12 cellular contexts compared by ENCODE assay signal in genomic region chr7:99125505-99125865, GRCh38. TPM values are rescaled to one million over a fixed set of nuclear protein-coding genes. Genes with fewer than 3 reads are reported as not detected.
DNase-seq lines count a peak whose midpoint lies in the region; ATAC-seq and TF ChIP-seq lines count a peak whose summit lies in the region.
"Had no signal": no experiment of that assay in that cellular context is flagged by ENCODE, and none has a peak within 500 bp of the region (broad histone marks: within the 10 kb centered on the region; RNA-seq: fewer than 3 reads in every experiment).

No MANE protein-coding gene starts in this region.

- no peaks in the 10 kb centered on the region for H3K23me2 ChIP-seq in H9 (ENCODE audit: insufficient read length, low read depth, low read length, poor library complexity, severe bottlenecking)

- H3K27me3 Mint-ChIP-seq in H9 (ENCODE audit: low read depth) = no peaks in the 10 kb centered on the region
- H3K27me3 Mint-ChIP-seq in activated CD4-positive, alpha-beta T cell treated with anti-CD3 and anti-CD28 coated beads, Interleukin-2, amount 10 ng/mL, durations not matched to agents 24 days and 14 days = no peaks in the 10 kb centered on the region
- H3K27me3 Mint-ChIP-seq: activated naive CD4-positive, alpha-beta T cell treated with anti-CD3 and anti-CD28 coated beads, Interleukin-2, amount 10 ng/mL, durations not matched to agents 7 days and 5 days had no signal

- H3K9me3 ChIP-seq in H9 (ENCODE audit: control insufficient read depth, low read depth, low read length) = no peaks in the 10 kb centered on the region
- H3K9me3 ChIP-seq in subcutaneous abdominal adipose tissue (ENCODE audit: control insufficient read depth in 5 of 5, low read length in 5 of 5) = no peaks in the 10 kb centered on the region

- H3K79me1 ChIP-seq in H9 (ENCODE audit: insufficient read depth, low read depth, low read length, poor library complexity, severe bottlenecking) = peaks cover 5% of the 10 kb centered on the region

- no CpG with 5 or more reads among the region's 4 CpGs for WGBS in H9 (ENCODE audit: extremely low coverage, insufficient read length, low lambda C conversion rate)

- no peak overlapping the region for H3K9ac ChIP-seq in H9 (ENCODE audit: extremely low read depth, insufficient read length, low read length)
- no peak overlapping the region for H3K9ac ChIP-seq in subcutaneous abdominal adipose tissue (ENCODE audit: low read length in 5 of 5)

- no peak overlapping the region for H2BK12ac ChIP-seq in H9 (ENCODE audit: insufficient read length, low read depth, low read length)

- H3K4me1 ChIP-seq in H9 (ENCODE audit: insufficient read depth, low read length) (peaks cover 8% of the 10 kb centered on the region; the same call in 1 of the 2 replicates), subcutaneous abdominal adipose tissue (ENCODE audit: control insufficient read depth in 5 of 5, insufficient read depth in 5 of 5, low read length in 5 of 5) (peaks cover 6 to 67% (median 61%) of the 10 kb centered on the region in 5 donors)

- no peak overlapping the region for H2BK120ac ChIP-seq in H9 (ENCODE audit: low read depth, low read length, poor library complexity, severe bottlenecking)

- H2AK5ac ChIP-seq in H9 (ENCODE audit: insufficient read length, low read length) = no peak overlapping the region

- H4K8ac ChIP-seq in H9 (replicated peaks; ENCODE audit: insufficient read length, low read depth, low read length) = no peak overlapping the region

- H3T11ph ChIP-seq in H9 (ENCODE audit: low read length) = no peak overlapping the region

- no peak overlapping the region for H3K23ac ChIP-seq in H9 (ENCODE audit: insufficient read length, low read depth, low read length)

- H4K91ac ChIP-seq in H9 (ENCODE audit: insufficient read length, low read depth, low read length) = no peak overlapping the region

- no peak overlapping the region for H3K4me3 ChIP-seq in subcutaneous abdominal adipose tissue (ENCODE audit: low read depth in 1 of 5, low read length in 5 of 5)

- H3K4me2 ChIP-seq in H9 (ENCODE audit: insufficient read depth, insufficient read length, low read length) = no peak overlapping the region

- H3K56ac ChIP-seq in H9 (ENCODE audit: insufficient read length, low read depth, low read length) = no peak overlapping the region

- peaks cover 18% of the 10 kb centered on the region; the same call in 1 of the 2 replicates for H3K79me2 ChIP-seq in H9 (ENCODE audit: insufficient read depth, low read length)

- no peak overlapping the region for H3K4ac ChIP-seq in H9 (ENCODE audit: low read depth, low read length)

- H2BK15ac ChIP-seq in H9 (ENCODE audit: low read depth, low read length) = no peak overlapping the region

- no peak for TF ChIP-seq CTCF in H9 (conservative IDR thresholded peaks at IDR 0.05)

- intact Hi-C loops in activated CD4-positive, alpha-beta T cell treated with anti-CD3 and anti-CD28 coated beads, Interleukin-2, amount 10 ng/mL, durations not matched to agents 24 days and 14 days (cut with micrococcal nuclease) = no loop called here

- no peaks in the 10 kb centered on the region for H3K9me3 Mint-ChIP-seq in H9
- no peaks in the 10 kb centered on the region for H3K9me3 Mint-ChIP-seq in activated CD4-positive, alpha-beta T cell treated with anti-CD3 and anti-CD28 coated beads, Interleukin-2, amount 10 ng/mL, durations not matched to agents 24 days and 14 days
- H3K9me3 Mint-ChIP-seq: activated naive CD4-positive, alpha-beta T cell treated with anti-CD3 and anti-CD28 coated beads, Interleukin-2, amount 10 ng/mL, durations not matched to agents 7 days and 5 days had no signal

- DNase-seq in H9 = no peak
- DNase-seq in NCI-H69 (lab: John Stamatoyannopoulos, UW) = peak; percentile 14
- no peak for DNase-seq in COLO829 (ENCODE audit: low spot score)
- no peak for DNase-seq in activated CD4-positive, alpha-beta T cell treated with anti-CD3 and anti-CD28 coated beads, Interleukin-2, amount 10 ng/mL, durations not matched to agents 24 days and 14 days
- DNase-seq: activated naive CD4-positive, alpha-beta T cell treated with anti-CD3 and anti-CD28 coated beads, Interleukin-2, amount 10 ng/mL, durations not matched to agents 7 days and 5 days; KBM-7; NCI-H1436; WERI-Rb-1 had no signal

- peaks cover 0 to 4% (median 4%) of the 10 kb centered on the region in 3 experiments; a peak in 4 of 7 replicates for H3K36me3 Mint-ChIP-seq in H9 (ENCODE audit: insufficient read depth in 1 of 3, low read depth in 3 of 3)
- peaks cover 7% of the 10 kb centered on the region for H3K36me3 Mint-ChIP-seq in activated CD4-positive, alpha-beta T cell treated with anti-CD3 and anti-CD28 coated beads, Interleukin-2, amount 10 ng/mL, durations not matched to agents 24 days and 14 days (ENCODE audit: low read depth)
- H3K36me3 Mint-ChIP-seq: CD14-positive monocyte had no signal

- H3K18ac ChIP-seq in H9 (ENCODE audit: insufficient read length, low read depth, low read length) = no peak overlapping the region

- H3K4me3 Mint-ChIP-seq in H9 = no peak overlapping the region
- H3K4me3 Mint-ChIP-seq in activated CD4-positive, alpha-beta T cell treated with anti-CD3 and anti-CD28 coated beads, Interleukin-2, amount 10 ng/mL, durations not matched to agents 24 days and 14 days = no peak overlapping the region
- H3K4me3 Mint-ChIP-seq: activated naive CD4-positive, alpha-beta T cell treated with anti-CD3 and anti-CD28 coated beads, Interleukin-2, amount 10 ng/mL, durations not matched to agents 7 days and 5 days; CD14-positive monocyte had no signal

- no peaks in the 10 kb centered on the region for H3K36me3 ChIP-seq in subcutaneous abdominal adipose tissue (ENCODE audit: control insufficient read depth in 5 of 5, insufficient read depth in 5 of 5, low read length in 5 of 5)
- H3K36me3 ChIP-seq: WERI-Rb-1 had no signal

- ATAC-seq in esophagus mucosa (peak; percentile 27), GM21717 (IDR thresholded peaks at IDR 0.05; ENCODE audit: unreplicated experiment) (no peak)

- H3K27ac ChIP-seq in H9 (ENCODE audit: insufficient read length, low read depth, low read length) (no peak overlapping the region), subcutaneous abdominal adipose tissue (ENCODE audit: low read depth, low read length) (peak overlapping the region; percentile 90)
- H3K27ac ChIP-seq: WERI-Rb-1 had no signal

- H2BK20ac ChIP-seq in H9 (ENCODE audit: low read depth, low read length, poor library complexity, severe bottlenecking) = no peak overlapping the region

- no peak overlapping the region for H4K5ac ChIP-seq in H9 (ENCODE audit: insufficient read length, low read depth, low read length)

- no peak overlapping the region for H2AFZ ChIP-seq in H9 (ENCODE audit: low read length)

- no peak overlapping the region for H2BK5ac ChIP-seq in H9 (ENCODE audit: insufficient read length, low read length)

- no peaks in the 10 kb centered on the region for H3K27me3 ChIP-seq in H9 (ENCODE audit: insufficient read depth, low read length)
- no peaks in the 10 kb centered on the region for H3K27me3 ChIP-seq in subcutaneous abdominal adipose tissue (ENCODE audit: control insufficient read depth in 5 of 5, insufficient read depth in 4 of 5, low read length in 5 of 5)

- peaks cover 16 to 22% of the 10 kb centered on the region in 2 experiments for H3K4me1 Mint-ChIP-seq in H9
- peaks cover 7% of the 10 kb centered on the region for H3K4me1 Mint-ChIP-seq in activated CD4-positive, alpha-beta T cell treated with anti-CD3 and anti-CD28 coated beads, Interleukin-2, amount 10 ng/mL, durations not matched to agents 24 days and 14 days

- H3K27ac Mint-ChIP-seq in H9 = peak overlapping the region in 2 of 3 experiments; percentile 27 to 53; a peak in 3 of 7 replicates
- no peak overlapping the region for H3K27ac Mint-ChIP-seq in activated CD4-positive, alpha-beta T cell treated with anti-CD3 and anti-CD28 coated beads, Interleukin-2, amount 10 ng/mL, durations not matched to agents 24 days and 14 days
- H3K27ac Mint-ChIP-seq: activated naive CD4-positive, alpha-beta T cell treated with anti-CD3 and anti-CD28 coated beads, Interleukin-2, amount 10 ng/mL, durations not matched to agents 7 days and 5 days had no signal

- H3K14ac ChIP-seq in H9 (ENCODE audit: insufficient read depth, low read length) = no peak overlapping the region; the same call in 1 of the 2 replicates

- no peaks in the 10 kb centered on the region for H4K20me1 ChIP-seq in H9 (ENCODE audit: control insufficient read depth, insufficient read depth, insufficient read length)

RNA-seq across cellular contexts. Expression of gene SMURF1, which starts 18.4 kb away (rescaled TPM):
- 27.2 and 29.4 TPM in 2 replicates for total RNA-seq in H9 (2021)
- total RNA-seq in esophagus mucosa = 27.4 TPM
- total RNA-seq in activated CD4-positive, alpha-beta T cell treated with anti-CD3 and anti-CD28 coated beads, Interleukin-2, amount 10 ng/mL, durations not matched to agents 24 days and 14 days = 12.5 and 13.1 TPM in 2 replicates
